In the genomic region with DNA sequence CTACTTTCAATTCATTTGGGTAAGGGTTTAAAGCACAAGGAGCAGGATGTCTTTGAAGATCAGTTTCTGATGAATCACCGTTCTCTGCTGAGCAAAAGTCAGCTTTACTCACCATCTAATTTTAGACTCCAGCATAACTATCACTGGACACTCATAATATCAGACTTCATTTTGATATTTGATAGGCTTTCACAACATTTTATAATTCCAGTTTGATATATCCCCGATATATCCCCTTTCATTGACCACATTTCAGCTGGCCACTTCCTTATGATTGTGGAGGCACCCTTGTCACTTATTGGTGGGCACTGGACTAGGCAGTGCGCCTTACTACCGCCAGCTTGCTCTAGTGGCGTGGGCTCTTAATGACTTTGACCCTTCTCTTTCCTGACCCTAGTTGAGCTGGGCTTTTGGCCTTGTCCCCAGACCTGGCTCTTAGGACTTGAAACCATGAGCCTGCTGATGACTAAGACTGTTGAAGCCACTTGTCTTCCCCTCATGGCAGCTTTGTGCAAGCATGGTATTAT, we compare ENCODE assay signal across 8 cellular contexts. TPM values are rescaled to one million over a fixed set of nuclear protein-coding genes. Genes with fewer than 3 reads are reported as not detected.
DNase-seq lines count a peak whose midpoint lies in the region; ATAC-seq, FAIRE-seq and TF ChIP-seq lines count a peak whose summit lies in the region.

No MANE protein-coding gene starts in this region.

- no TSS peak for BruUV-seq in HCT116 (replicated peaks; lab: Mats Ljungman, UMichigan)

- dilution Hi-C loops in keratinocyte (cut with MboI; ENCODE audit: extremely low pct_ligation_motif_present, low sequenced_read_pairs) = no loop called here

- CTCF ChIA-PET in AG04449 (lab: Yijun Ruan, JAX) = interaction anchor here (0.8 to 2.7 kb wide), 6 partner anchors 10 to 137 kb away, joined by 3 to 15 read pairs (median 4); a partner anchor contains a TSS
- CTCF ChIA-PET in HCT116 (lab: Charles Lee) = interaction anchor here (0.6 to 2.7 kb wide), 7 partner anchors 9 to 151 kb away, joined by 3 to 17 read pairs (median 3); no protein-coding TSS in a partner anchor

- H3K27me3 ChIP-seq in HCT116 (ENCODE audit: insufficient read depth, low read length) (no peaks in the 10 kb centered on the region), keratinocyte (ENCODE audit: control insufficient read depth, extremely low read depth, insufficient read depth, low read length) (no peaks in the 10 kb centered on the region)

- no peak overlapping the region for H2AFZ ChIP-seq in HCT116 (ENCODE audit: low read depth, low read length, poor library complexity, severe bottlenecking)
- H2AFZ ChIP-seq in keratinocyte (ENCODE audit: control insufficient read depth, low read length) = no peak overlapping the region

- TF ChIP-seq POLR2A in HCT116 (IDR thresholded peaks at IDR 0.05; ENCODE audit: borderline replicate concordance, extremely low read depth, insufficient read depth, insufficient read length) = no peak

- POLR2A ChIA-PET in AG04449 (lab: Yijun Ruan, JAX) = interaction anchor here (1.2 kb wide), 1 partner anchor 125 kb away, joined by 4 read pairs; a partner anchor contains a TSS
- POLR2A ChIA-PET in HCT116 (lab: Charles Lee) = no interaction called here

- RAD21 ChIA-PET in HCT116 (lab: Charles Lee; ENCODE audit: low non-redundant PET in 1 of 2, low total read pairs in 2 of 2, uncharacterized antibody in 2 of 2, unreplicated experiment in 2 of 2) = interaction anchor here in 1 of 2 experiments (0.7 kb wide), 1 partner anchor 40 kb away, joined by 3 read pairs; no protein-coding TSS in a partner anchor

- H3K36me3 ChIP-seq in HCT116 (ENCODE audit: control insufficient read depth in 1 of 2, insufficient read depth in 2 of 2, low read length in 2 of 2) = no peaks in the 10 kb centered on the region
- H3K36me3 ChIP-seq in keratinocyte (ENCODE audit: control insufficient read depth in 2 of 2, extremely low read depth in 1 of 2, insufficient read depth in 2 of 2, low read length in 2 of 2) = peaks cover 0 to 1% of the 10 kb centered on the region in 2 experiments

- no peaks in the 10 kb centered on the region for H4K20me1 ChIP-seq in HCT116 (ENCODE audit: insufficient read depth)
- no peaks in the 10 kb centered on the region for H4K20me1 ChIP-seq in keratinocyte (ENCODE audit: control insufficient read depth, extremely low read depth, insufficient read depth, low read length)

- peak; percentile 82 for FAIRE-seq in keratinocyte (lab: Jason Lieb, UNC)

- peaks cover 62 to 80% of the 10 kb centered on the region in 2 experiments for H3K4me1 ChIP-seq in HCT116 (ENCODE audit: control insufficient read depth in 1 of 2, insufficient read depth in 2 of 2, low read length in 2 of 2)
- H3K4me1 ChIP-seq in keratinocyte (ENCODE audit: control insufficient read depth, extremely low read depth, insufficient read depth, low read length) = peaks cover 32% of the 10 kb centered on the region

- H3K9ac ChIP-seq in HCT116 (ENCODE audit: low read length) (peak overlapping the region; percentile 43), keratinocyte (ENCODE audit: control insufficient read depth, extremely low read depth, insufficient read depth, low read length) (no peak overlapping the region)

- H3K79me2 ChIP-seq in HCT116 (ENCODE audit: insufficient read depth, low read length) = peaks cover 11% of the 10 kb centered on the region; the same call in 1 of the 2 replicates
- no peaks in the 10 kb centered on the region for H3K79me2 ChIP-seq in keratinocyte (ENCODE audit: control insufficient read depth, insufficient read depth, low read length)

- H3K9me2 ChIP-seq in HCT116 (ENCODE audit: insufficient read depth) = no peaks in the 10 kb centered on the region

- TF ChIP-seq RAD21 in HCT116 (IDR thresholded peaks at IDR 0.05; ENCODE audit: low read depth) = 0 out of 2 replicates have a peak, but pooled peaks have one; percentile 26

- H3K27ac ChIP-seq in HCT116 (ENCODE audit: low read depth, low read length) (peak overlapping the region; percentile 87), keratinocyte (ENCODE audit: control insufficient read depth, insufficient read depth, low read length) (peak overlapping the region; percentile 37)

- H3K4me2 ChIP-seq in HCT116 (ENCODE audit: low read length) (peak overlapping the region; percentile 73), keratinocyte (ENCODE audit: control insufficient read depth, extremely low read depth, insufficient read depth, low read depth, low read length) (peak overlapping the region; percentile 39)

- intact Hi-C loops in HCT116 (cut with micrococcal nuclease) = loop anchor here (10.0 kb wide), 1 partner anchor 147 kb away; no protein-coding TSS in a partner anchor

- TF ChIP-seq CTCF in AG04449 (IDR thresholded peaks at IDR 0.05; ENCODE audit: insufficient read depth, low read length, missing control alignments) (no peak), HCT116 (IDR thresholded peaks at IDR 0.05 in 2 of 3, conservative IDR thresholded peaks at IDR 0.05 in 1 of 3; ENCODE audit: borderline replicate concordance in 1 of 3, insufficient read depth in 1 of 3, low read depth in 2 of 3, low read length in 2 of 3) (no peak), keratinocyte (optimal IDR thresholded peaks at IDR 0.05 in 1 of 3, IDR thresholded peaks at IDR 0.05 in 1 of 3, conservative IDR thresholded peaks at IDR 0.05 in 1 of 3; ENCODE audit: extremely low read depth in 1 of 3, insufficient read depth in 2 of 3, low read length in 3 of 3) (no peak)

- peak; percentile 58 for DNase-seq in AG04449 (ENCODE audit: low read depth, low spot score)
- DNase-seq in HCT116 (ENCODE audit: low read depth, low spot score) = peak; percentile 59
- DNase-seq in amniotic epithelial cell (ENCODE audit: low read depth) = peak; percentile 79
- no peak for DNase-seq in keratinocyte (ENCODE audit: low read depth, low spot score)
- DNase-seq in DMS153 treated with DMSO at 0.1 percent for 48 hours (lab: John Stamatoyannopoulos, UW; ENCODE audit: unreplicated experiment) = no peak
- DNase-seq in stimulated activated naive CD4-positive, alpha-beta T cell treated with Interleukin-2 at 50 U/mL for 16 hours (lab: John Stamatoyannopoulos, UW) = no peak

- ATAC-seq in HCT116 = peak; percentile 70
- ATAC-seq in HG03095 (IDR thresholded peaks at IDR 0.05; ENCODE audit: unreplicated experiment) = no peak
- no peak for ATAC-seq in GM21447 (IDR thresholded peaks at IDR 0.05; ENCODE audit: unreplicated experiment)

- H3K9me3 ChIP-seq in HCT116 (ENCODE audit: control insufficient read depth in 1 of 2, insufficient read depth in 1 of 2, low read depth in 1 of 2, low read length in 2 of 2) (no peaks in the 10 kb centered on the region), keratinocyte (ENCODE audit: control insufficient read depth, low read depth, low read length) (no peaks in the 10 kb centered on the region)

- no peak overlapping the region for H3K4me3 ChIP-seq in AG04449 (ENCODE audit: low read depth, low read length)
- peak overlapping the region; percentile 16 to 45 for H3K4me3 ChIP-seq in HCT116 (replicated peaks in 1 of 2; ENCODE audit: low read depth in 1 of 2, low read length in 2 of 2)
- no peak overlapping the region for H3K4me3 ChIP-seq in keratinocyte (ENCODE audit: control insufficient read depth in 2 of 3, extremely low read depth in 1 of 3, insufficient read depth in 2 of 3, low read depth in 1 of 3, low read length in 3 of 3)

- peaks cover 4% of the 10 kb centered on the region for H3K9me1 ChIP-seq in keratinocyte (ENCODE audit: control insufficient read depth, extremely low read depth, insufficient read depth, low read length)

TF ChIP-seq in HCT116, 20 proteins besides CTCF, POLR2A, EP300 and RAD21 (continues in another document):
- TF ChIP-seq EGR1 (IDR thresholded peaks at IDR 0.05; ENCODE audit: low read depth) = no peak
- TF ChIP-seq, protein P1, sequence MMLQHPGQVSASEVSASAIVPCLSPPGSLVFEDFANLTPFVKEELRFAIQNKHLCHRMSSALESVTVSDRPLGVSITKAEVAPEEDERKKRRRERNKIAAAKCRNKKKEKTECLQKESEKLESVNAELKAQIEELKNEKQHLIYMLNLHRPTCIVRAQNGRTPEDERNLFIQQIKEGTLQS (IDR thresholded peaks at IDR 0.05) = peak; percentile 55; the same call in 1 of the 2 replicates
- TF ChIP-seq EZH2phosphoT487 (IDR thresholded peaks at IDR 0.05; ENCODE audit: borderline replicate concordance) = no peak
- TF ChIP-seq JUND (IDR thresholded peaks at IDR 0.05) = peak; percentile 90
- peak; percentile 87 for TF ChIP-seq FOSL1 (IDR thresholded peaks at IDR 0.05; ENCODE audit: low read depth)
- peak; percentile 83 for TF ChIP-seq SP1 (IDR thresholded peaks at IDR 0.05; ENCODE audit: low read depth)
- TF ChIP-seq EZH2 (IDR thresholded peaks at IDR 0.05) = no peak
- no peak for TF ChIP-seq ZFX (IDR thresholded peaks at IDR 0.05)
- TF ChIP-seq, protein P2, sequence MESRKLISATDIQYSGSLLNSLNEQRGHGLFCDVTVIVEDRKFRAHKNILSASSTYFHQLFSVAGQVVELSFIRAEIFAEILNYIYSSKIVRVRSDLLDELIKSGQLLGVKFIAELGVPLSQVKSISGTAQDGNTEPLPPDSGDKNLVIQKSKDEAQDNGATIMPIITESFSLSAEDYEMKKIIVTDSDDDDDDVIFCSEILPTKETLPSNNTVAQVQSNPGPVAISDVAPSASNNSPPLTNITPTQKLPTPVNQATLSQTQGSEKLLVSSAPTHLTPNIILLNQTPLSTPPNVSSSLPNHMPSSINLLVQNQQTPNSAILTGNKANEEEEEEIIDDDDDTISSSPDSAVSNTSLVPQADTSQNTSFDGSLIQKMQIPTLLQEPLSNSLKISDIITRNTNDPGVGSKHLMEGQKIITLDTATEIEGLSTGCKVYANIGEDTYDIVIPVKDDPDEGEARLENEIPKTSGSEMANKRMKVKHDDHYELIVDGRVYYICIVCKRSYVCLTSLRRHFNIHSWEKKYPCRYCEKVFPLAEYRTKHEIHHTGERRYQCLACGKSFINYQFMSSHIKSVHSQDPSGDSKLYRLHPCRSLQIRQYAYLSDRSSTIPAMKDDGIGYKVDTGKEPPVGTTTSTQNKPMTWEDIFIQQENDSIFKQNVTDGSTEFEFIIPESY (IDR thresholded peaks at IDR 0.05; ENCODE audit: extremely low read depth, insufficient replicate concordance, low read length) = peak; percentile 24
- TF ChIP-seq YY1 (IDR thresholded peaks at IDR 0.05; ENCODE audit: extremely low read depth, insufficient replicate concordance, low read depth, low read length) = no peak

RNA-seq across cellular contexts. Expression of a gene that starts 46.8 kb away (rescaled TPM):
- 56.0 TPM for total RNA-seq in HCT116 (2021; ENCODE audit: unreplicated experiment)
- polyA plus RNA-seq in HCT116 (2012) = 92.6 and 95.7 TPM in 2 replicates
- 34.3 to 65.6 TPM (median 35.6 TPM) in 3 replicates for polyA plus RNA-seq in keratinocyte
- polyA plus RNA-seq in keratinocyte (2011; ENCODE audit: low read depth) = 15.8 TPM
- polyA plus RNA-seq in keratinocyte (2011; cell fraction: cytosol; rRNA removed) = 51.0 and 53.1 TPM in 2 replicates
- polyA plus RNA-seq in keratinocyte (2011; cell fraction: nucleus; rRNA removed) = 17.1 and 26.2 TPM in 2 replicates
- 43.3 and 61.3 TPM in 2 replicates for polyA plus RNA-seq in keratinocyte (2012; ENCODE audit: low replicate concordance)
- polyA minus RNA-seq in keratinocyte = 18.4 to 53.5 TPM (median 48.4 TPM) in 3 replicates
- 40.1 TPM for polyA minus RNA-seq in keratinocyte (2011; cell fraction: cytosol; rRNA and poly(A)+ RNA removed)
- 7.8 and 9.0 TPM in 2 replicates for polyA minus RNA-seq in keratinocyte (2011; cell fraction: nucleus; rRNA and poly(A)+ RNA removed)

Comparison
In these comparisons a context has a peak if more than half of its experiments do, and no peak if none do; other contexts are left out.
1. DNase-seq: peak in AG04449 (single experiment), HCT116 (single experiment) and amniotic epithelial cell (single experiment); none in keratinocyte (single experiment), DMS153 treated with DMSO at 0.1 percent for 48 hours (single experiment) and stimulated activated naive CD4-positive, alpha-beta T cell treated with Interleukin-2 at 50 U/mL for 16 hours (single experiment).
2. H3K4me3 ChIP-seq: peak in HCT116 (2 of 2); none in AG04449 (single experiment) and keratinocyte (0 of 3).